In the genomic region with DNA sequence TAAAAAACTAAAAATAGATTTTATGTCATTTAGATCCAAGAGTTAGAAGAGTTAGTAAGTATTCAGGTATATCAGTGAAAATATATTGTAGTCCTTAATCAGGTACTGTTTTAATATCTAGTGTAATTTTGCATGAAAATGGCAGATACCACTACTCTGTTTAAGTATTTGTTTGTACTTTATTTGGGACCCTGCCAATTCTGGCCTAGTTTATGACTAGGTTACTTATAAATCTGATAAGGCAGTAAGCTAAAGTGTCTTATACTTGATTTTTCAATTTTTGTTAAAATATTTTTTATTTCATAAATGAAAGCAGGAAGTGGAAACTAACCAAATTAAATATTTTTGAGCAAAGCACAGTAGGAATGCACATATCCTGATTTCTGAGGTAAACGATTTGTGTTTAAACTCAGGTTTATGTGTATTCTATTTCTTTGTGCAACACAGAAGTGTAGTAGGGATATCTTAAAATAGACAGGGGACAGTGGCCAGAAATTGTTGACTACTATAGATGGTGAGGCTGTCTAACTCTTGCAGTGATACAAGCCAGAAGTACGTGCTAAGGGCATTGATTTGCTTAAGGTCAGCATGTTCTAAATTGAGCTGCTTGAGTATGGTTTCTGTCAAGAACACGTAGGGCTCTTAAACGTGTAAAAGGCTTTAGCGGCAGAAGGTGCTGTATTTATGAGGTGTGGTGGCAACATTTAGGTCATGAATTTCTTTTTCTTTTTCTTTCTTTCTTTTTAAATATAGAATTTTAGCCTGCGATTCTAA, we compare ENCODE assay signal across 1 cellular context.
TF ChIP-seq lines count a peak whose summit lies in the region.

No MANE protein-coding gene starts in this region.

TF ChIP-seq in GM23338, 12 proteins besides CTCF, POLR2A, EP300 and RAD21:
- TF ChIP-seq, protein P1, sequence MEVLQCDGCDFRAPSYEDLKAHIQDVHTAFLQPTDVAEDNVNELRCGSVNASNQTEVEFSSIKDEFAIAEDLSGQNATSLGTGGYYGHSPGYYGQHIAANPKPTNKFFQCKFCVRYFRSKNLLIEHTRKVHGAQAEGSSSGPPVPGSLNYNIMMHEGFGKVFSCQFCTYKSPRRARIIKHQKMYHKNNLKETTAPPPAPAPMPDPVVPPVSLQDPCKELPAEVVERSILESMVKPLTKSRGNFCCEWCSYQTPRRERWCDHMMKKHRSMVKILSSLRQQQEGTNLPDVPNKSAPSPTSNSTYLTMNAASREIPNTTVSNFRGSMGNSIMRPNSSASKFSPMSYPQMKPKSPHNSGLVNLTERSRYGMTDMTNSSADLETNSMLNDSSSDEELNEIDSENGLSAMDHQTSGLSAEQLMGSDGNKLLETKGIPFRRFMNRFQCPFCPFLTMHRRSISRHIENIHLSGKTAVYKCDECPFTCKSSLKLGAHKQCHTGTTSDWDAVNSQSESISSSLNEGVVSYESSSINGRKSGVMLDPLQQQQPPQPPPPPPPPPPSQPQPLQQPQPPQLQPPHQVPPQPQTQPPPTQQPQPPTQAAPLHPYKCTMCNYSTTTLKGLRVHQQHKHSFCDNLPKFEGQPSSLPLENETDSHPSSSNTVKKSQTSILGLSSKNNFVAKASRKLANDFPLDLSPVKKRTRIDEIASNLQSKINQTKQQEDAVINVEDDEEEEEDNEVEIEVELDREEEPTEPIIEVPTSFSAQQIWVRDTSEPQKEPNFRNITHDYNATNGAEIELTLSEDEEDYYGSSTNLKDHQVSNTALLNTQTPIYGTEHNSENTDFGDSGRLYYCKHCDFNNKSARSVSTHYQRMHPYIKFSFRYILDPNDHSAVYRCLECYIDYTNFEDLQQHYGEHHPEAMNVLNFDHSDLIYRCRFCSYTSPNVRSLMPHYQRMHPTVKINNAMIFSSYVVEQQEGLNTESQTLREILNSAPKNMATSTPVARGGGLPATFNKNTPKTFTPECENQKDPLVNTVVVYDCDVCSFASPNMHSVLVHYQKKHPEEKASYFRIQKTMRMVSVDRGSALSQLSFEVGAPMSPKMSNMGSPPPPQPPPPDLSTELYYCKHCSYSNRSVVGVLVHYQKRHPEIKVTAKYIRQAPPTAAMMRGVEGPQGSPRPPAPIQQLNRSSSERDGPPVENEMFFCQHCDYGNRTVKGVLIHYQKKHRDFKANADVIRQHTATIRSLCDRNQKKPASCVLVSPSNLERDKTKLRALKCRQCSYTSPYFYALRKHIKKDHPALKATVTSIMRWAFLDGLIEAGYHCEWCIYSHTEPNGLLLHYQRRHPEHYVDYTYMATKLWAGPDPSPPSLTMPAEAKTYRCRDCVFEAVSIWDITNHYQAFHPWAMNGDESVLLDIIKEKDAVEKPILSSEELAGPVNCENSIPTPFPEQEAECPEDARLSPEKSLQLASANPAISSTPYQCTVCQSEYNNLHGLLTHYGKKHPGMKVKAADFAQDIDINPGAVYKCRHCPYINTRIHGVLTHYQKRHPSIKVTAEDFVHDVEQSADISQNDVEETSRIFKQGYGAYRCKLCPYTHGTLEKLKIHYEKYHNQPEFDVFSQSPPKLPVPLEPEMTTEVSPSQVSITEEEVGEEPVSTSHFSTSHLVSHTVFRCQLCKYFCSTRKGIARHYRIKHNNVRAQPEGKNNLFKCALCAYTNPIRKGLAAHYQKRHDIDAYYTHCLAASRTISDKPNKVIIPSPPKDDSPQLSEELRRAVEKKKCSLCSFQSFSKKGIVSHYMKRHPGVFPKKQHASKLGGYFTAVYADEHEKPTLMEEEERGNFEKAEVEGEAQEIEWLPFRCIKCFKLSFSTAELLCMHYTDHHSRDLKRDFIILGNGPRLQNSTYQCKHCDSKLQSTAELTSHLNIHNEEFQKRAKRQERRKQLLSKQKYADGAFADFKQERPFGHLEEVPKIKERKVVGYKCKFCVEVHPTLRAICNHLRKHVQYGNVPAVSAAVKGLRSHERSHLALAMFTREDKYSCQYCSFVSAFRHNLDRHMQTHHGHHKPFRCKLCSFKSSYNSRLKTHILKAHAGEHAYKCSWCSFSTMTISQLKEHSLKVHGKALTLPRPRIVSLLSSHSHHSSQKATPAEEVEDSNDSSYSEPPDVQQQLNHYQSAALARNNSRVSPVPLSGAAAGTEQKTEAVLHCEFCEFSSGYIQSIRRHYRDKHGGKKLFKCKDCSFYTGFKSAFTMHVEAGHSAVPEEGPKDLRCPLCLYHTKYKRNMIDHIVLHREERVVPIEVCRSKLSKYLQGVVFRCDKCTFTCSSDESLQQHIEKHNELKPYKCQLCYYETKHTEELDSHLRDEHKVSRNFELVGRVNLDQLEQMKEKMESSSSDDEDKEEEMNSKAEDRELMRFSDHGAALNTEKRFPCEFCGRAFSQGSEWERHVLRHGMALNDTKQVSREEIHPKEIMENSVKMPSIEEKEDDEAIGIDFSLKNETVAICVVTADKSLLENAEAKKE (CRISPR knock-in tag; IDR thresholded peaks at IDR 0.05): no peak
- TF ChIP-seq CREB1 (CRISPR knock-in tag; IDR thresholded peaks at IDR 0.05; ENCODE audit: low read depth): no peak
- TF ChIP-seq JUNB (IDR thresholded peaks at IDR 0.05; ENCODE audit: unreplicated experiment): no peak
- TF ChIP-seq, protein P2, sequence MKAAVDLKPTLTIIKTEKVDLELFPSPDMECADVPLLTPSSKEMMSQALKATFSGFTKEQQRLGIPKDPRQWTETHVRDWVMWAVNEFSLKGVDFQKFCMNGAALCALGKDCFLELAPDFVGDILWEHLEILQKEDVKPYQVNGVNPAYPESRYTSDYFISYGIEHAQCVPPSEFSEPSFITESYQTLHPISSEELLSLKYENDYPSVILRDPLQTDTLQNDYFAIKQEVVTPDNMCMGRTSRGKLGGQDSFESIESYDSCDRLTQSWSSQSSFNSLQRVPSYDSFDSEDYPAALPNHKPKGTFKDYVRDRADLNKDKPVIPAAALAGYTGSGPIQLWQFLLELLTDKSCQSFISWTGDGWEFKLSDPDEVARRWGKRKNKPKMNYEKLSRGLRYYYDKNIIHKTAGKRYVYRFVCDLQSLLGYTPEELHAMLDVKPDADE (IDR thresholded peaks at IDR 0.05): no peak
- TF ChIP-seq, protein P3, sequence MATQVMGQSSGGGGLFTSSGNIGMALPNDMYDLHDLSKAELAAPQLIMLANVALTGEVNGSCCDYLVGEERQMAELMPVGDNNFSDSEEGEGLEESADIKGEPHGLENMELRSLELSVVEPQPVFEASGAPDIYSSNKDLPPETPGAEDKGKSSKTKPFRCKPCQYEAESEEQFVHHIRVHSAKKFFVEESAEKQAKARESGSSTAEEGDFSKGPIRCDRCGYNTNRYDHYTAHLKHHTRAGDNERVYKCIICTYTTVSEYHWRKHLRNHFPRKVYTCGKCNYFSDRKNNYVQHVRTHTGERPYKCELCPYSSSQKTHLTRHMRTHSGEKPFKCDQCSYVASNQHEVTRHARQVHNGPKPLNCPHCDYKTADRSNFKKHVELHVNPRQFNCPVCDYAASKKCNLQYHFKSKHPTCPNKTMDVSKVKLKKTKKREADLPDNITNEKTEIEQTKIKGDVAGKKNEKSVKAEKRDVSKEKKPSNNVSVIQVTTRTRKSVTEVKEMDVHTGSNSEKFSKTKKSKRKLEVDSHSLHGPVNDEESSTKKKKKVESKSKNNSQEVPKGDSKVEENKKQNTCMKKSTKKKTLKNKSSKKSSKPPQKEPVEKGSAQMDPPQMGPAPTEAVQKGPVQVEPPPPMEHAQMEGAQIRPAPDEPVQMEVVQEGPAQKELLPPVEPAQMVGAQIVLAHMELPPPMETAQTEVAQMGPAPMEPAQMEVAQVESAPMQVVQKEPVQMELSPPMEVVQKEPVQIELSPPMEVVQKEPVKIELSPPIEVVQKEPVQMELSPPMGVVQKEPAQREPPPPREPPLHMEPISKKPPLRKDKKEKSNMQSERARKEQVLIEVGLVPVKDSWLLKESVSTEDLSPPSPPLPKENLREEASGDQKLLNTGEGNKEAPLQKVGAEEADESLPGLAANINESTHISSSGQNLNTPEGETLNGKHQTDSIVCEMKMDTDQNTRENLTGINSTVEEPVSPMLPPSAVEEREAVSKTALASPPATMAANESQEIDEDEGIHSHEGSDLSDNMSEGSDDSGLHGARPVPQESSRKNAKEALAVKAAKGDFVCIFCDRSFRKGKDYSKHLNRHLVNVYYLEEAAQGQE (IDR thresholded peaks at IDR 0.05; ENCODE audit: unreplicated experiment): no peak
